20 cellular contexts compared by ENCODE assay signal in genomic region chr10:88256013-88256680, GRCh38.
DNase-seq lines count a peak whose midpoint lies in the region; ATAC-seq and TF ChIP-seq lines count a peak whose summit lies in the region.
"Had no signal": no experiment of that assay in that cellular context is flagged by ENCODE, and none has a peak within 500 bp of the region (broad histone marks: within the 10 kb centered on the region; RNA-seq: fewer than 3 reads in every experiment).

No MANE protein-coding gene starts in this region.

- H3K9me3 ChIP-seq in gastroesophageal sphincter, result no peaks in the 10 kb centered on the region
- H3K9me3 ChIP-seq in upper lobe of left lung, result no peaks in the 10 kb centered on the region
- no peaks in the 10 kb centered on the region for H3K9me3 ChIP-seq in WERI-Rb-1 (ENCODE audit: severe bottlenecking)
- H3K9me3 ChIP-seq: BLaER1 had no signal

- H3K4me1 ChIP-seq in gastroesophageal sphincter (peaks cover 6 to 44% (median 9%) of the 10 kb centered on the region in 3 donors), rectal smooth muscle tissue (ENCODE audit: control insufficient read depth, insufficient read depth, low read length) (no peaks in the 10 kb centered on the region), upper lobe of left lung (no peaks in the 10 kb centered on the region)
- H3K4me1 ChIP-seq: neural progenitor cell had no signal

- DNase-seq in astrocyte of the spinal cord (ENCODE audit: low read depth, low spot score) (peak; percentile 11), upper lobe of left lung (no peak), WERI-Rb-1 (no peak)
- DNase-seq: activated CD4-positive, CD25-positive, alpha-beta regulatory T cell treated with anti-CD3 and anti-CD28 coated beads, Interleukin-2, amount 50 U/mL, for 72 hours; activated CD8-positive, alpha-beta memory T cell treated with anti-CD3 and anti-CD28 coated beads, Interleukin-2, amount 50 U/mL, for 4 hours; activated naive CD4-positive, alpha-beta T cell; effector CD8-positive, alpha-beta T cell; foreskin melanocyte; NCI-H1092 treated with DMSO at 0.1 percent for 48 hours; NK-92 treated with Interleukin-12 subunit alpha and Interleukin-12 subunit beta, amount 100 ng/mL, for 24 hours; stimulated activated naive CD4-positive, alpha-beta T cell; T-helper 2 cell had no signal

- no peak overlapping the region for H3K4me3 ChIP-seq in astrocyte of the spinal cord (ENCODE audit: low read depth, low read length)
- H3K4me3 ChIP-seq in gastroesophageal sphincter, result no peak overlapping the region
- no peak overlapping the region for H3K4me3 ChIP-seq in rectal smooth muscle tissue (ENCODE audit: low read length)
- H3K4me3 ChIP-seq in upper lobe of left lung, result no peak overlapping the region
- H3K4me3 ChIP-seq in WERI-Rb-1 (ENCODE audit: low read depth, low read length), result no peak overlapping the region
- H3K4me3 ChIP-seq: BLaER1, K562, neural progenitor cell, skin epidermis had no signal

- TF ChIP-seq POLR2A in gastroesophageal sphincter (IDR thresholded peaks at IDR 0.05) (no peak), upper lobe of left lung (IDR thresholded peaks at IDR 0.05) (no peak)

- no peak for TF ChIP-seq EP300 in gastroesophageal sphincter (IDR thresholded peaks at IDR 0.05)
- peak in 2 of 4 donors; percentile 2 to 62 for TF ChIP-seq EP300 in upper lobe of left lung (IDR thresholded peaks at IDR 0.05)

- ATAC-seq in gastroesophageal sphincter (peak; percentile 78), upper lobe of left lung (ENCODE audit: low FRiP score in 2 of 2) (peak in 1 of 2 donors; percentile 54), GM19035 (IDR thresholded peaks at IDR 0.05; ENCODE audit: unreplicated experiment) (no peak), GM21576 (IDR thresholded peaks at IDR 0.05; ENCODE audit: unreplicated experiment) (no peak)
- ATAC-seq: K562 had no signal

- peak overlapping the region; percentile 44 to 78 (median 68) for H3K27ac ChIP-seq in gastroesophageal sphincter
- peak overlapping the region; percentile 38 for H3K27ac ChIP-seq in rectal smooth muscle tissue (ENCODE audit: low read depth, low read length)
- peak overlapping the region in 3 of 4 donors; percentile 44 to 48 (median 45) for H3K27ac ChIP-seq in upper lobe of left lung
- H3K27ac ChIP-seq in WERI-Rb-1, result no peak overlapping the region
- H3K27ac ChIP-seq: BLaER1, neural progenitor cell had no signal

- TF ChIP-seq CTCF in astrocyte of the spinal cord (IDR thresholded peaks at IDR 0.05; ENCODE audit: low read depth, low read length) (no peak), gastroesophageal sphincter (IDR thresholded peaks at IDR 0.05) (no peak), upper lobe of left lung (IDR thresholded peaks at IDR 0.05) (no peak), WERI-Rb-1 (IDR thresholded peaks at IDR 0.05; ENCODE audit: low read depth, low read length) (no peak)

- H3K27me3 ChIP-seq in gastroesophageal sphincter (no peaks in the 10 kb centered on the region), rectal smooth muscle tissue (ENCODE audit: control insufficient read depth, insufficient read depth, low read length) (no peaks in the 10 kb centered on the region), upper lobe of left lung (no peaks in the 10 kb centered on the region), WERI-Rb-1 (ENCODE audit: insufficient read depth, low read depth, severe bottlenecking) (no peaks in the 10 kb centered on the region)
- H3K27me3 ChIP-seq: BLaER1, neural progenitor cell had no signal

- 64 to 77% methylated on average over 11 to 15 of the region's 20 CpGs for WGBS in gastroesophageal sphincter (ENCODE audit: low coverage in 1 of 2), 2 donors
- WGBS in upper lobe of left lung, 2 donors, result 89 to 91% methylated on average over 20 of the region's 20 CpGs

- no peak overlapping the region for H3K9ac ChIP-seq in rectal smooth muscle tissue (ENCODE audit: low read length)
- H3K9ac ChIP-seq: BLaER1, neural progenitor cell had no signal

- H3K36me3 ChIP-seq in gastroesophageal sphincter, result no peaks in the 10 kb centered on the region
- H3K36me3 ChIP-seq in rectal smooth muscle tissue (ENCODE audit: control insufficient read depth, insufficient read depth, low read length), result no peaks in the 10 kb centered on the region
- no peaks in the 10 kb centered on the region for H3K36me3 ChIP-seq in upper lobe of left lung
- no peaks in the 10 kb centered on the region for H3K36me3 ChIP-seq in WERI-Rb-1
- H3K36me3 ChIP-seq: BLaER1, neural progenitor cell had no signal

- in situ Hi-C loops in astrocyte of the spinal cord (cut with HindIII; ENCODE audit: low sequenced_read_pairs), result no loop called here
